ENCODE assay signal across 10 cellular contexts in genomic region chr6:87742106-87742505, GRCh38. TPM values are rescaled to one million over a fixed set of nuclear protein-coding genes. Genes with fewer than 3 reads are reported as not detected.
DNase-seq lines count a peak whose midpoint lies in the region; ATAC-seq and TF ChIP-seq lines count a peak whose summit lies in the region.
"Had no signal": no experiment of that assay in that cellular context is flagged by ENCODE, and none has a peak within 500 bp of the region (broad histone marks: within the 10 kb centered on the region; RNA-seq: fewer than 3 reads in every experiment).

No MANE protein-coding gene starts in this region.

- no peaks in the 10 kb centered on the region for H3K36me3 ChIP-seq in H7 (replicated peaks; ENCODE audit: control insufficient read depth, insufficient read depth, low read length)
- H3K36me3 ChIP-seq: upper lobe of left lung had no signal

- peaks cover 30% of the 10 kb centered on the region for H3K4me1 Mint-ChIP-seq in activated CD8-positive, alpha-beta T cell treated with anti-CD3 and anti-CD28 coated beads for 36 hours (ENCODE audit: low read depth)

- no peaks in the 10 kb centered on the region for H3K27me3 ChIP-seq in H7 (ENCODE audit: control insufficient read depth, insufficient read depth, low read length)
- H3K27me3 ChIP-seq: upper lobe of left lung had no signal

- intact Hi-C loops in activated CD8-positive, alpha-beta T cell treated with anti-CD3 and anti-CD28 coated beads for 36 hours (cut with micrococcal nuclease) = no loop called here

- no peaks in the 10 kb centered on the region for H3K36me3 Mint-ChIP-seq in activated CD8-positive, alpha-beta T cell treated with anti-CD3 and anti-CD28 coated beads for 36 hours (ENCODE audit: low read depth)

- CTCF ChIA-PET in activated CD8-positive, alpha-beta T cell treated with anti-CD3 and anti-CD28 coated beads for 36 hours (lab: Charles Lee) = no interaction called here

- TF ChIP-seq CTCF in activated CD8-positive, alpha-beta T cell treated with anti-CD3 and anti-CD28 coated beads for 36 hours (IDR thresholded peaks at IDR 0.05) = no peak

- no peaks in the 10 kb centered on the region for H3K27me3 Mint-ChIP-seq in activated CD8-positive, alpha-beta T cell treated with anti-CD3 and anti-CD28 coated beads for 36 hours

- peak; percentile 77 for DNase-seq in activated CD8-positive, alpha-beta T cell treated with anti-CD3 and anti-CD28 coated beads for 36 hours
- peak; percentile 2 for DNase-seq in stimulated activated CD4-positive, alpha-beta T cell treated with anti-CD3 and anti-CD28 coated beads, Interleukin-2, amount 100 ng/mL, for 4 hours (ENCODE audit: low read depth)
- DNase-seq in H7 = no peak
- DNase-seq: left ventricle myocardium superior had no signal

- ATAC-seq in GM18873 (IDR thresholded peaks at IDR 0.05; ENCODE audit: low FRiP score, unreplicated experiment) (peak; percentile 58), HG03432 (IDR thresholded peaks at IDR 0.05; ENCODE audit: unreplicated experiment) (peak; percentile 68), GM19455 (IDR thresholded peaks at IDR 0.05; ENCODE audit: unreplicated experiment) (no peak), GM21723 (IDR thresholded peaks at IDR 0.05; ENCODE audit: unreplicated experiment) (no peak), HG02840 (IDR thresholded peaks at IDR 0.05; ENCODE audit: low FRiP score, unreplicated experiment) (no peak)
- peak; percentile 90 for ATAC-seq in activated CD8-positive, alpha-beta T cell treated with anti-CD3 and anti-CD28 coated beads for 36 hours
- ATAC-seq: left ventricle myocardium superior had no signal

- no peak overlapping the region for H3K4me3 Mint-ChIP-seq in activated CD8-positive, alpha-beta T cell treated with anti-CD3 and anti-CD28 coated beads for 36 hours

- H3K9me3 Mint-ChIP-seq in activated CD8-positive, alpha-beta T cell treated with anti-CD3 and anti-CD28 coated beads for 36 hours = no peaks in the 10 kb centered on the region

- POLR2A ChIA-PET in activated CD8-positive, alpha-beta T cell treated with anti-CD3 and anti-CD28 coated beads for 36 hours (lab: Charles Lee) = interaction anchor here (1.1 to 1.3 kb wide), 2 partner anchors 40 to 279 kb away, joined by 3 to 5 read pairs; partner anchors contain the start of gene AKIRIN2

- no peak overlapping the region for H3K4me3 ChIP-seq in H7 (ENCODE audit: insufficient read depth, low read depth, low read length)
- H3K4me3 ChIP-seq: upper lobe of left lung had no signal

- H3K27ac Mint-ChIP-seq in activated CD8-positive, alpha-beta T cell treated with anti-CD3 and anti-CD28 coated beads for 36 hours = peak overlapping the region; percentile 61

RNA-seq across cellular contexts. Expression of gene AKIRIN2, which starts 40.1 kb away (rescaled TPM):
- 10 to 100 TPM; 42.1 to 45.6 TPM for total RNA-seq in activated CD8-positive, alpha-beta T cell treated with anti-CD3 and anti-CD28 coated beads for 36 hours
- 32.9 and 41.6 TPM in 2 replicates for total RNA-seq in H7 (2014; rRNA removed; shearing (Covaris generic))

Comparison
In these comparisons a context has a peak if more than half of its experiments do, and no peak if none do; other contexts are left out.
1. ATAC-seq: peak in GM18873 (single experiment), HG03432 (single experiment) and activated CD8-positive, alpha-beta T cell treated with anti-CD3 and anti-CD28 coated beads for 36 hours (single experiment); none in GM19455 (single experiment), GM21723 (single experiment) and HG02840 (single experiment).